Comparison of ENCODE assay signal across 11 cellular contexts in genomic region chr4:9970399-9971011, GRCh38. TPM values are rescaled to one million over a fixed set of nuclear protein-coding genes. Genes with fewer than 3 reads are reported as not detected.
DNase-seq lines count a peak whose midpoint lies in the region; ATAC-seq and TF ChIP-seq lines count a peak whose summit lies in the region.
"Had no signal": no experiment of that assay in that cellular context is flagged by ENCODE, and none has a peak within 500 bp of the region (broad histone marks: within the 10 kb centered on the region; RNA-seq: fewer than 3 reads in every experiment).

No MANE protein-coding gene starts in this region.

- H3K27ac Mint-ChIP-seq in H9 = no peak overlapping the region; a peak in 1 of 7 replicates
- peak overlapping the region in 1 of 9 donors; percentile 76 for H3K27ac Mint-ChIP-seq in naive thymus-derived CD4-positive, alpha-beta T cell
- H3K27ac Mint-ChIP-seq: activated T-cell treated with anti-CD3 and anti-CD28 coated beads, Interleukin-2, amount 50 U/mL, for 24 hours had no signal

- peak overlapping the region in 8 of 11 experiments; percentile 4 to 29 (median 20); a peak in 9 of 22 replicates for H3K4me2 ChIP-seq in BLaER1 treated with 17β-estradiol and CSF1 and Interleukin-3, amounts not matched to agents 10 nM and 100 nM
- no peak overlapping the region for H3K4me2 ChIP-seq in Karpas-422 (ENCODE audit: low read depth, low read length, poor library complexity, severe bottlenecking)
- no peak overlapping the region for H3K4me2 ChIP-seq in H9 (ENCODE audit: insufficient read depth, insufficient read length, low read length)

- H2BK15ac ChIP-seq in H9 (ENCODE audit: low read depth, low read length) = no peak overlapping the region

- H3K9me3 ChIP-seq in BLaER1 treated with 17β-estradiol and CSF1 and Interleukin-3, amounts not matched to agents 10 nM and 100 nM (replicated peaks in 1 of 11) = peaks cover 0 to 27% (median 4%) of the 10 kb centered on the region in 11 experiments; a peak in 14 of 22 replicates
- H3K9me3 ChIP-seq in Karpas-422 (ENCODE audit: low read length) = no peaks in the 10 kb centered on the region
- no peaks in the 10 kb centered on the region for H3K9me3 ChIP-seq in H9 (ENCODE audit: control insufficient read depth, low read depth, low read length)
- H3K9me3 ChIP-seq in left lung = no peaks in the 10 kb centered on the region
- H3K9me3 ChIP-seq in naive thymus-derived CD4-positive, alpha-beta T cell (ENCODE audit: control insufficient read depth in 2 of 3, low read length in 3 of 3) = no peaks in the 10 kb centered on the region
- H3K9me3 ChIP-seq: SJCRH30 had no signal

- H3K36me3 Mint-ChIP-seq in H9 (ENCODE audit: insufficient read depth in 1 of 3, low read depth in 3 of 3) = peaks cover 0 to 15% (median 2%) of the 10 kb centered on the region in 3 experiments; a peak in 4 of 7 replicates
- H3K36me3 Mint-ChIP-seq in naive thymus-derived CD4-positive, alpha-beta T cell = peaks cover 6 to 33% (median 15%) of the 10 kb centered on the region in 5 donors

- no peaks in the 10 kb centered on the region for H3K79me2 ChIP-seq in Karpas-422 (ENCODE audit: low read length)
- H3K79me2 ChIP-seq in H9 (ENCODE audit: insufficient read depth, low read length) = no peaks in the 10 kb centered on the region

- TF ChIP-seq CTCF in H9 (conservative IDR thresholded peaks at IDR 0.05) (no peak), left lung (IDR thresholded peaks at IDR 0.05) (no peak)

- H4K5ac ChIP-seq in H9 (ENCODE audit: insufficient read length, low read depth, low read length) = no peak overlapping the region

- no peak overlapping the region for H2BK20ac ChIP-seq in H9 (ENCODE audit: low read depth, low read length, poor library complexity, severe bottlenecking)

- peaks cover 0 to 50% (median 0%) of the 10 kb centered on the region in 11 experiments; a peak in 10 of 22 replicates for H3K36me3 ChIP-seq in BLaER1 treated with 17β-estradiol and CSF1 and Interleukin-3, amounts not matched to agents 10 nM and 100 nM
- H3K36me3 ChIP-seq in Karpas-422 (ENCODE audit: insufficient read depth, low read length) (no peaks in the 10 kb centered on the region), left lung (no peaks in the 10 kb centered on the region)
- H3K36me3 ChIP-seq in naive thymus-derived CD4-positive, alpha-beta T cell (ENCODE audit: control insufficient read depth in 2 of 3, insufficient read depth in 3 of 3, low read length in 3 of 3) = no peaks in the 10 kb centered on the region
- H3K36me3 ChIP-seq: SJCRH30 had no signal

- DNase-seq in Karpas-422 (peak; percentile 56), H9 (no peak), left lung (no peak)
- no peak for DNase-seq in naive thymus-derived CD4-positive, alpha-beta T cell
- DNase-seq in stimulated activated CD4-positive, alpha-beta T cell treated with anti-CD3 and anti-CD28 coated beads, Interleukin-15, amount 100 ng/mL, for 24 hours = no peak
- DNase-seq: activated T-cell treated with anti-CD3 and anti-CD28 coated beads, Interleukin-2, amount 50 U/mL, for 24 hours; AML-193; SJCRH30 had no signal

- H3K27me3 Mint-ChIP-seq in H9 (ENCODE audit: low read depth) = peaks cover 8% of the 10 kb centered on the region
- H3K27me3 Mint-ChIP-seq in naive thymus-derived CD4-positive, alpha-beta T cell = peaks cover 0 to 8% (median 0%) of the 10 kb centered on the region in 5 donors
- H3K27me3 Mint-ChIP-seq: activated T-cell treated with anti-CD3 and anti-CD28 coated beads, Interleukin-2, amount 50 U/mL, for 24 hours had no signal

- H4K20me1 ChIP-seq in BLaER1 treated with 17β-estradiol and CSF1 and Interleukin-3, amounts not matched to agents 10 nM and 100 nM = no peaks in the 10 kb centered on the region
- H4K20me1 ChIP-seq in Karpas-422 (ENCODE audit: insufficient read depth, low read depth, low read length) (no peaks in the 10 kb centered on the region), H9 (ENCODE audit: control insufficient read depth, insufficient read depth, insufficient read length) (no peaks in the 10 kb centered on the region)

- H3K9me3 Mint-ChIP-seq in H9 = peaks cover 19 to 30% of the 10 kb centered on the region in 2 experiments
- peaks cover 4 to 16% (median 9%) of the 10 kb centered on the region in 11 donors for H3K9me3 Mint-ChIP-seq in naive thymus-derived CD4-positive, alpha-beta T cell

- no peak overlapping the region for H4K91ac ChIP-seq in H9 (ENCODE audit: insufficient read length, low read depth, low read length)

- H4K8ac ChIP-seq in H9 (replicated peaks; ENCODE audit: insufficient read length, low read depth, low read length) = no peak overlapping the region

- H3K4me3 ChIP-seq in BLaER1 treated with 17β-estradiol and CSF1 and Interleukin-3, amounts not matched to agents 10 nM and 100 nM = no peak overlapping the region
- H3K4me3 ChIP-seq in Karpas-422 (ENCODE audit: low read length) (no peak overlapping the region), left lung (no peak overlapping the region)
- no peak overlapping the region for H3K4me3 ChIP-seq in naive thymus-derived CD4-positive, alpha-beta T cell (ENCODE audit: low read length)
- H3K4me3 ChIP-seq: SJCRH30 had no signal

- H3K23me2 ChIP-seq in H9 (ENCODE audit: insufficient read length, low read depth, low read length, poor library complexity, severe bottlenecking) = no peaks in the 10 kb centered on the region

- H3K56ac ChIP-seq in H9 (ENCODE audit: insufficient read length, low read depth, low read length) = no peak overlapping the region

- no peaks in the 10 kb centered on the region for H3K27me3 ChIP-seq in BLaER1 treated with 17β-estradiol and CSF1 and Interleukin-3, amounts not matched to agents 10 nM and 100 nM
- H3K27me3 ChIP-seq in Karpas-422 (ENCODE audit: low read length) = no peaks in the 10 kb centered on the region
- no peaks in the 10 kb centered on the region for H3K27me3 ChIP-seq in H9 (ENCODE audit: insufficient read depth, low read length)
- H3K27me3 ChIP-seq in left lung = no peaks in the 10 kb centered on the region
- H3K27me3 ChIP-seq in naive thymus-derived CD4-positive, alpha-beta T cell (ENCODE audit: control insufficient read depth in 2 of 2, insufficient read depth in 2 of 2, low read length in 2 of 2) = no peaks in the 10 kb centered on the region

- H2BK12ac ChIP-seq in H9 (ENCODE audit: insufficient read length, low read depth, low read length) = no peak overlapping the region

- ATAC-seq in GM19043 (IDR thresholded peaks at IDR 0.05; ENCODE audit: low read depth, unreplicated experiment) (peak; percentile 73), HG02852 (IDR thresholded peaks at IDR 0.05; ENCODE audit: unreplicated experiment) (peak; percentile 85), left lung (no peak)
- ATAC-seq in naive thymus-derived CD4-positive, alpha-beta T cell = no peak

- no peaks in the 10 kb centered on the region for H3K9me2 ChIP-seq in Karpas-422 (replicated peaks; ENCODE audit: insufficient read depth, low read length)

- H2BK5ac ChIP-seq in H9 (ENCODE audit: insufficient read length, low read length) = no peak overlapping the region

- no peaks in the 10 kb centered on the region for H3K79me1 ChIP-seq in H9 (ENCODE audit: insufficient read depth, low read depth, low read length, poor library complexity, severe bottlenecking)

- WGBS in H9 (ENCODE audit: extremely low coverage, insufficient read length, low lambda C conversion rate) = no CpG with 5 or more reads among the region's 6 CpGs

- intact Hi-C loops in left lung (cut with DNase I) = no loop called here
- intact Hi-C loops in naive thymus-derived CD4-positive, alpha-beta T cell (cut with micrococcal nuclease) = no loop called here

- no peak overlapping the region for H2BK120ac ChIP-seq in H9 (ENCODE audit: low read depth, low read length, poor library complexity, severe bottlenecking)

- no peak overlapping the region for H3K18ac ChIP-seq in H9 (ENCODE audit: insufficient read length, low read depth, low read length)

- no peak overlapping the region for H3K23ac ChIP-seq in H9 (ENCODE audit: insufficient read length, low read depth, low read length)

- H2AK5ac ChIP-seq in H9 (ENCODE audit: insufficient read length, low read length) = no peak overlapping the region

- H3K4me3 Mint-ChIP-seq in H9 = no peak overlapping the region
- peak overlapping the region in 1 of 10 donors; percentile 59 for H3K4me3 Mint-ChIP-seq in naive thymus-derived CD4-positive, alpha-beta T cell
- H3K4me3 Mint-ChIP-seq: activated T-cell treated with anti-CD3 and anti-CD28 coated beads, Interleukin-2, amount 50 U/mL, for 24 hours had no signal

- H3K4ac ChIP-seq in H9 (ENCODE audit: low read depth, low read length) = no peak overlapping the region

- no peak overlapping the region for H3K27ac ChIP-seq in BLaER1 treated with 17β-estradiol and CSF1 and Interleukin-3, amounts not matched to agents 10 nM and 100 nM
- H3K27ac ChIP-seq in Karpas-422 (ENCODE audit: low read length) = no peak overlapping the region
- no peak overlapping the region for H3K27ac ChIP-seq in H9 (ENCODE audit: insufficient read length, low read depth, low read length)
- no peak overlapping the region for H3K27ac ChIP-seq in left lung
- H3K27ac ChIP-seq in naive thymus-derived CD4-positive, alpha-beta T cell (ENCODE audit: low read depth, low read length) = no peak overlapping the region
- H3K27ac ChIP-seq: SJCRH30 had no signal

- no peak overlapping the region for H3T11ph ChIP-seq in H9 (ENCODE audit: low read length)

- POLR2A ChIA-PET in naive thymus-derived CD4-positive, alpha-beta T cell (lab: Charles Lee) = no interaction called here

- H3K4me1 Mint-ChIP-seq in H9 = peaks cover 4 to 14% of the 10 kb centered on the region in 2 experiments; a peak in 3 of 4 replicates
- H3K4me1 Mint-ChIP-seq in naive thymus-derived CD4-positive, alpha-beta T cell = peaks cover 0 to 32% (median 0%) of the 10 kb centered on the region in 7 donors

- CTCF ChIA-PET in naive thymus-derived CD4-positive, alpha-beta T cell (lab: Charles Lee) = no interaction called here

- H3K4me1 ChIP-seq in BLaER1 treated with 17β-estradiol and CSF1 and Interleukin-3, amounts not matched to agents 10 nM and 100 nM = peaks cover 0 to 11% (median 8%) of the 10 kb centered on the region in 10 experiments; a peak in 14 of 20 replicates
- H3K4me1 ChIP-seq in Karpas-422 (ENCODE audit: low read length) (peaks cover 8% of the 10 kb centered on the region), H9 (ENCODE audit: insufficient read depth, low read length) (no peaks in the 10 kb centered on the region), left lung (no peaks in the 10 kb centered on the region)
- no peaks in the 10 kb centered on the region for H3K4me1 ChIP-seq in naive thymus-derived CD4-positive, alpha-beta T cell (ENCODE audit: control insufficient read depth in 2 of 2, insufficient read depth in 2 of 2, low read length in 2 of 2)
- H3K4me1 ChIP-seq: SJCRH30 had no signal

- H3K9ac ChIP-seq in BLaER1 treated with 17β-estradiol and CSF1 and Interleukin-3, amounts not matched to agents 10 nM and 100 nM = 0 out of 22 replicates have a peak overlapping the region, but pooled peaks of 1 of the 11 experiments have one; percentile 2
- H3K9ac ChIP-seq in Karpas-422 (ENCODE audit: low read length) = no peak overlapping the region
- no peak overlapping the region for H3K9ac ChIP-seq in H9 (ENCODE audit: extremely low read depth, insufficient read length, low read length)

- no peak overlapping the region for H2AFZ ChIP-seq in Karpas-422 (ENCODE audit: low read length)
- H2AFZ ChIP-seq in H9 (ENCODE audit: low read length) = no peak overlapping the region

- no peak overlapping the region for H3K14ac ChIP-seq in H9 (ENCODE audit: insufficient read depth, low read length)

RNA-seq across cellular contexts. Expression of gene SLC2A9, which starts 50.8 kb away (rescaled TPM):
- total RNA-seq in Karpas-422 (2014; rRNA removed; shearing (Covaris generic); ENCODE audit: low replicate concordance) = 0.71 and 0.72 TPM in 2 replicates
- total RNA-seq in H9 (2021) (0.57 and 0.79 TPM in 2 replicates), left lung (10 to 100 TPM; 10.6 to 19.0 TPM)
- 1 to 10 TPM; 1.5 to 9.6 (median 3.8) TPM for total RNA-seq in naive thymus-derived CD4-positive, alpha-beta T cell
- polyA plus RNA-seq in naive thymus-derived CD4-positive, alpha-beta T cell = 1 to 10 TPM in 1 of 2 donors, under 1 TPM in 1; 0.36 to 1.5 TPM

Comparison
In these comparisons a context has a peak if more than half of its experiments do, and no peak if none do; other contexts are left out.
1. H3K4me2 ChIP-seq: peak in BLaER1 treated with 17β-estradiol and CSF1 and Interleukin-3, amounts not matched to agents 10 nM and 100 nM (8 of 11); none in Karpas-422 (single experiment) and H9 (single experiment).
2. ATAC-seq: peak in GM19043 (single experiment) and HG02852 (single experiment); none in left lung (single experiment) and naive thymus-derived CD4-positive, alpha-beta T cell (single experiment).